In genomic region chr5:177008716-177009115, GRCh38 we compare ENCODE assay signal across 16 cellular contexts. TPM values are rescaled to one million over a fixed set of nuclear protein-coding genes. Genes with fewer than 3 reads are reported as not detected.
DNase-seq lines count a peak whose midpoint lies in the region; ATAC-seq and TF ChIP-seq lines count a peak whose summit lies in the region.
"Had no signal": no experiment of that assay in that cellular context is flagged by ENCODE, and none has a peak within 500 bp of the region (broad histone marks: within the 10 kb centered on the region; RNA-seq: fewer than 3 reads in every experiment).

No MANE protein-coding gene starts in this region.

- no peaks in the 10 kb centered on the region for H3K27me3 ChIP-seq in mesenchymal stem cell (ENCODE audit: control insufficient read depth in 1 of 2, insufficient read depth in 1 of 2, low read length in 2 of 2)
- H3K27me3 ChIP-seq: BLaER1 had no signal

- no peak for TF ChIP-seq CTCF in GM20000 (IDR thresholded peaks at IDR 0.05; ENCODE audit: extremely low read depth, missing control alignments)

- H4K91ac ChIP-seq in mesenchymal stem cell (ENCODE audit: low read length) = no peak overlapping the region

- no peak overlapping the region for H2BK5ac ChIP-seq in mesenchymal stem cell (ENCODE audit: low read depth, low read length, poor library complexity, severe bottlenecking)

- peaks cover 4% of the 10 kb centered on the region for H3K36me3 Mint-ChIP-seq in activated naive CD4-positive, alpha-beta T cell treated with anti-CD3 and anti-CD28 coated beads, Interleukin-2, amount 50 U/mL, for 24 hours
- H3K36me3 Mint-ChIP-seq in activated T-helper 17 cell treated with anti-CD3 and anti-CD28 coated beads, Interleukin-2, amount 50 U/mL, for 72 hours (ENCODE audit: low read depth) = peaks cover 11% of the 10 kb centered on the region

- no peaks in the 10 kb centered on the region for H3K36me3 ChIP-seq in mesenchymal stem cell (ENCODE audit: control insufficient read depth in 1 of 2, insufficient read depth in 2 of 2, low read depth in 1 of 2, low read length in 2 of 2)
- H3K36me3 ChIP-seq: HAP-1 had no signal

- no peaks in the 10 kb centered on the region for H3K9me3 ChIP-seq in mesenchymal stem cell (ENCODE audit: control insufficient read depth, low read length)
- H3K9me3 ChIP-seq: BLaER1, HAP-1 had no signal

- peaks cover 5% of the 10 kb centered on the region for H3K4me1 ChIP-seq in mesenchymal stem cell (ENCODE audit: control insufficient read depth, insufficient read depth, low read depth, low read length)

- no peak overlapping the region for H4K8ac ChIP-seq in mesenchymal stem cell (ENCODE audit: low read length)

- H3K4ac ChIP-seq in mesenchymal stem cell (ENCODE audit: low read depth in 1 of 2, low read length in 2 of 2) = no peak overlapping the region

- no peak overlapping the region for H2AFZ ChIP-seq in mesenchymal stem cell (ENCODE audit: low read depth, low read length)

- no peaks in the 10 kb centered on the region for H3K27me3 Mint-ChIP-seq in activated naive CD4-positive, alpha-beta T cell treated with anti-CD3 and anti-CD28 coated beads, Interleukin-2, amount 50 U/mL, for 24 hours
- H3K27me3 Mint-ChIP-seq in activated T-helper 17 cell treated with anti-CD3 and anti-CD28 coated beads, Interleukin-2, amount 50 U/mL, for 72 hours = no peaks in the 10 kb centered on the region

- H3K79me1 ChIP-seq in mesenchymal stem cell (replicated peaks; ENCODE audit: low read length, poor library complexity, severe bottlenecking) = peaks cover 3% of the 10 kb centered on the region

- H3K27ac Mint-ChIP-seq in activated naive CD4-positive, alpha-beta T cell treated with anti-CD3 and anti-CD28 coated beads, Interleukin-2, amount 50 U/mL, for 24 hours = no peak overlapping the region
- H3K27ac Mint-ChIP-seq in activated T-helper 17 cell treated with anti-CD3 and anti-CD28 coated beads, Interleukin-2, amount 50 U/mL, for 72 hours = no peak overlapping the region
- H3K27ac Mint-ChIP-seq: HFFc6 had no signal

- no peak overlapping the region for H3K18ac ChIP-seq in mesenchymal stem cell (ENCODE audit: low read depth in 1 of 2, low read length in 2 of 2)

- H3K14ac ChIP-seq in mesenchymal stem cell (ENCODE audit: low read length in 2 of 2) = no peak overlapping the region

- no peak overlapping the region for H2AK5ac ChIP-seq in mesenchymal stem cell (ENCODE audit: low read length, severe bottlenecking)

- H2BK15ac ChIP-seq in mesenchymal stem cell (ENCODE audit: low read depth, poor library complexity, severe bottlenecking) = no peak overlapping the region

- 69% methylated on average over 2 of the region's 2 CpGs for WGBS in mesenchymal stem cell

- peaks cover 27% of the 10 kb centered on the region for H3K4me1 Mint-ChIP-seq in activated naive CD4-positive, alpha-beta T cell treated with anti-CD3 and anti-CD28 coated beads, Interleukin-2, amount 50 U/mL, for 24 hours
- peaks cover 13% of the 10 kb centered on the region for H3K4me1 Mint-ChIP-seq in activated T-helper 17 cell treated with anti-CD3 and anti-CD28 coated beads, Interleukin-2, amount 50 U/mL, for 72 hours

- ATAC-seq in activated T-helper 17 cell treated with anti-CD3 and anti-CD28 coated beads, Interleukin-2, amount 50 U/mL, for 72 hours (replicated peaks) = no peak
- no peak for ATAC-seq in GM21717 (IDR thresholded peaks at IDR 0.05; ENCODE audit: unreplicated experiment)
- no peak for ATAC-seq in GM21381 (IDR thresholded peaks at IDR 0.05; ENCODE audit: unreplicated experiment)
- ATAC-seq: K562 had no signal

- H3K4me2 ChIP-seq in mesenchymal stem cell (ENCODE audit: low read length, poor library complexity, severe bottlenecking) = no peak overlapping the region
- H3K4me2 ChIP-seq: BLaER1 had no signal

- H3K4me3 ChIP-seq in mesenchymal stem cell (ENCODE audit: insufficient read depth in 1 of 2, low read depth in 1 of 2, low read length in 2 of 2) = no peak overlapping the region
- H3K4me3 ChIP-seq: BLaER1, HAP-1, K562 had no signal

- H3K23ac ChIP-seq in mesenchymal stem cell (ENCODE audit: low read length in 2 of 2) = no peak overlapping the region

- H3K9me3 Mint-ChIP-seq in activated naive CD4-positive, alpha-beta T cell treated with anti-CD3 and anti-CD28 coated beads, Interleukin-2, amount 50 U/mL, for 24 hours = peaks cover 5% of the 10 kb centered on the region
- no peaks in the 10 kb centered on the region for H3K9me3 Mint-ChIP-seq in activated T-helper 17 cell treated with anti-CD3 and anti-CD28 coated beads, Interleukin-2, amount 50 U/mL, for 72 hours
- H3K9me3 Mint-ChIP-seq: HFFc6 had no signal

- no peak overlapping the region for H3K27ac ChIP-seq in mesenchymal stem cell (ENCODE audit: low read length, poor library complexity, severe bottlenecking)
- H3K27ac ChIP-seq: BLaER1, HL-60 had no signal

- no peak for DNase-seq in activated naive CD4-positive, alpha-beta T cell treated with anti-CD3 and anti-CD28 coated beads, Interleukin-2, amount 50 U/mL, for 16 hours
- DNase-seq in mesenchymal stem cell (peak; percentile 34), GM20000 (ENCODE audit: low spot score) (no peak)
- DNase-seq: 8988T, AML-193, Calu3, DMS 273 treated with DMSO at 0.1 percent for 48 hours, HFFc6 had no signal

- H3K4me3 Mint-ChIP-seq in activated naive CD4-positive, alpha-beta T cell treated with anti-CD3 and anti-CD28 coated beads, Interleukin-2, amount 50 U/mL, for 24 hours = peak overlapping the region; percentile 26
- H3K4me3 Mint-ChIP-seq in activated T-helper 17 cell treated with anti-CD3 and anti-CD28 coated beads, Interleukin-2, amount 50 U/mL, for 72 hours = peak overlapping the region; percentile 6
- H3K4me3 Mint-ChIP-seq: HFFc6 had no signal

- no peak overlapping the region for H3K9ac ChIP-seq in mesenchymal stem cell (ENCODE audit: low read length)
- H3K9ac ChIP-seq: BLaER1 had no signal

- no peak overlapping the region for H2BK120ac ChIP-seq in mesenchymal stem cell (ENCODE audit: low read depth, low read length)

- H2BK12ac ChIP-seq in mesenchymal stem cell (ENCODE audit: low read length in 2 of 2) = no peak overlapping the region

RNA-seq across cellular contexts. Expression of gene UIMC1, which starts 2.1 kb away (rescaled TPM):
- 10 to 100 TPM; 42.5 to 43.0 TPM for total RNA-seq in activated T-helper 17 cell treated with anti-CD3 and anti-CD28 coated beads, Interleukin-2, amount 50 U/mL, for 72 hours
- 16.5 TPM for polyA plus RNA-seq in mesenchymal stem cell (2013, experiment 1 of 2)
- 17.8 TPM for polyA plus RNA-seq in mesenchymal stem cell (2013, experiment 2 of 2)

RNA-seq across cellular contexts. Expression of gene ZNF346, which starts 13.8 kb away (rescaled TPM):
- total RNA-seq in activated T-helper 17 cell treated with anti-CD3 and anti-CD28 coated beads, Interleukin-2, amount 50 U/mL, for 72 hours = 10 to 100 TPM; 18.5 to 22.5 TPM
- polyA plus RNA-seq in mesenchymal stem cell (2013, experiment 1 of 2) = 8.8 TPM
- 9.3 TPM for polyA plus RNA-seq in mesenchymal stem cell (2013, experiment 2 of 2)
